13 cellular contexts compared by ENCODE assay signal in the genomic region with DNA sequence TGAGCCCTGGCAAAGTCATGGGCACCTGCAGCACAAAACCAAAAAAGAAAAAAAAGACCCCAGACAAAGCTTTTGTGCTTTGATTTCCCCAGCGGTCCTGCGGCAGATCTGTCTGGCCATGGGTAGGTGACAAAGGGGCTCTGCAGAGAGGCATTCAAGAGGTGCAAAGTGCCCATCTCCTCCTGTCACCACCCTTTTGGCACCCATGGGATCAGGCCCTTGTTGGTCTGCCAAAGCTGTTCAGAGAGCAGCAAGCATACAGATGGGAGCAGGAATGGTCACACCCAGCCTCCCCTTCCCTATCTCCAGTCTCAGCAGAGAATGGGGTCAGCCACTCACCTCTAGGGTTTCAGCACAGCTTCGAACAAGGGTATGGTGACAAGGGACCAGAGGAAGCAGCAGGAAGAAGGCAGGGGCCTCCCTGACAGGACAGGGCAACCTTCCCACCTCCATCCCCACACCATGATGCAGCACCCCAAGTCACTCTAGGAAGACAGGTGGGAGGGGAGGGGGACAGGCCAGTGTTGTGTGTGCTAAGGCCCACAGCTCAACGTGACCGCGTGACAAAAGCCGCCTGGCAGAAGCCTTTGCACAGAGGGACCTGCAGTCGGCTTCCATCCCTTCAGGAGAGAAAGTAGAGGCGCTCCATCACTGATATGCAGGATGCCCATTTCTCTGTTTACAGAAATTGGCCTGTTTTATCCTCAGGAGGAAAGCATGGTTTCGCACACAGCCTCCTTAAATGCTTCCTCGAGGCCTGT. TPM values are rescaled to one million over a fixed set of nuclear protein-coding genes. Genes with fewer than 3 reads are reported as not detected.
DNase-seq lines count a peak whose midpoint lies in the region; ATAC-seq, FAIRE-seq and TF ChIP-seq lines count a peak whose summit lies in the region.
"Had no signal": no experiment of that assay in that cellular context is flagged by ENCODE, and none has a peak within 500 bp of the region (broad histone marks: within the 10 kb centered on the region; RNA-seq: fewer than 3 reads in every experiment).

No MANE protein-coding gene starts in this region.

- CTCF ChIA-PET in CD4-positive, alpha-beta T cell (lab: Charles Lee) = interaction anchor here (1.8 to 3.6 kb wide), 2 partner anchors 12 to 17 kb away, joined by 3 to 22 read pairs; no protein-coding TSS in a partner anchor
- CTCF ChIA-PET in MCF 10A (lab: Yijun Ruan, JAX) = interaction anchor here (1.0 to 1.4 kb wide), 3 partner anchors 11 to 18 kb away, joined by 3 to 5 read pairs (median 5); no protein-coding TSS in a partner anchor

- ATAC-seq in CD4-positive, alpha-beta T cell (ENCODE audit: poor library complexity) = no peak
- ATAC-seq in T-helper 17 cell = no peak
- ATAC-seq in gastroesophageal sphincter = no peak
- ATAC-seq in psoas muscle = peak in 2 of 4 donors; percentile 7 to 14
- ATAC-seq in HG03342 (IDR thresholded peaks at IDR 0.05; ENCODE audit: unreplicated experiment) = no peak
- ATAC-seq in left lobe of liver = no peak

- H3K4me1 ChIP-seq in gastroesophageal sphincter = peaks cover 15 to 100% (median 53%) of the 10 kb centered on the region in 3 donors
- peaks cover 82% of the 10 kb centered on the region for H3K4me1 ChIP-seq in psoas muscle
- peaks cover 12 to 20% of the 10 kb centered on the region in 2 donors for H3K4me1 ChIP-seq in kidney (ENCODE audit: control insufficient read depth in 1 of 2, insufficient read depth in 1 of 2, low read depth in 1 of 2, low read length in 2 of 2)

- no peak for TF ChIP-seq POLR2A in gastroesophageal sphincter (IDR thresholded peaks at IDR 0.05)

- no peak for FAIRE-seq in kidney (lab: Jason Lieb, UNC)
- FAIRE-seq: astrocyte, small intestine had no signal

- no peak overlapping the region for H3K4me3 ChIP-seq in gastroesophageal sphincter
- H3K4me3 ChIP-seq in psoas muscle = peak overlapping the region; percentile 2
- H3K4me3 ChIP-seq in kidney (ENCODE audit: low read length in 2 of 2) = no peak overlapping the region

- H3K9ac ChIP-seq in kidney (ENCODE audit: low read length in 2 of 2) = no peak overlapping the region

- peak overlapping the region; percentile 94 for H3K27ac Mint-ChIP-seq in CD4-positive, alpha-beta T cell
- H3K27ac Mint-ChIP-seq in T-helper 17 cell (peak overlapping the region; percentile 94), MCF 10A (ENCODE audit: low read depth, unreplicated experiment) (no peak overlapping the region)

- no peaks in the 10 kb centered on the region for H3K27me3 ChIP-seq in CD4-positive, alpha-beta T cell (ENCODE audit: control insufficient read depth, insufficient read depth, low read length)
- H3K27me3 ChIP-seq in gastroesophageal sphincter = no peaks in the 10 kb centered on the region
- H3K27me3 ChIP-seq in psoas muscle (ENCODE audit: insufficient read depth in 3 of 3, low read length in 2 of 3) = no peaks in the 10 kb centered on the region

- H3K36me3 ChIP-seq in gastroesophageal sphincter = peaks cover 0 to 40% of the 10 kb centered on the region in 2 donors
- H3K36me3 ChIP-seq in psoas muscle (ENCODE audit: insufficient read depth in 1 of 2, low read depth in 1 of 2) = peaks cover 0 to 15% of the 10 kb centered on the region in 2 donors
- peaks cover 2 to 16% of the 10 kb centered on the region in 2 donors for H3K36me3 ChIP-seq in kidney (ENCODE audit: control insufficient read depth in 1 of 2, insufficient read depth in 2 of 2, low read length in 2 of 2)

- BruUV-seq in MCF 10A (replicated peaks; lab: Mats Ljungman, UMichigan) = no TSS peak

- 68 to 72% methylated on average over 2 to 10 of the region's 11 CpGs for WGBS in gastroesophageal sphincter (ENCODE audit: low coverage in 1 of 2), 2 donors
- WGBS in psoas muscle, 3 donors = 46 to 73% (median 54%) methylated on average over 11 of the region's 11 CpGs

- peaks cover 69% of the 10 kb centered on the region for H3K36me3 Mint-ChIP-seq in CD4-positive, alpha-beta T cell (ENCODE audit: low read depth)
- H3K36me3 Mint-ChIP-seq in T-helper 17 cell (ENCODE audit: low read depth) (peaks cover 3% of the 10 kb centered on the region), MCF 10A (ENCODE audit: insufficient read depth, unreplicated experiment) (peaks cover 25% of the 10 kb centered on the region)

- H3K9me3 Mint-ChIP-seq in CD4-positive, alpha-beta T cell = no peaks in the 10 kb centered on the region
- no peaks in the 10 kb centered on the region for H3K9me3 Mint-ChIP-seq in MCF 10A (ENCODE audit: unreplicated experiment)

- peaks cover 100% of the 10 kb centered on the region for H3K4me1 Mint-ChIP-seq in CD4-positive, alpha-beta T cell (ENCODE audit: low read depth)
- H3K4me1 Mint-ChIP-seq in T-helper 17 cell (peaks cover 78% of the 10 kb centered on the region), MCF 10A (ENCODE audit: insufficient read depth, unreplicated experiment) (peaks cover 20% of the 10 kb centered on the region)

- peak overlapping the region; percentile 25 for H3K4me3 Mint-ChIP-seq in CD4-positive, alpha-beta T cell
- H3K4me3 Mint-ChIP-seq in T-helper 17 cell (no peak overlapping the region), MCF 10A (ENCODE audit: unreplicated experiment) (no peak overlapping the region)

- H3K27ac ChIP-seq in CD4-positive, alpha-beta T cell (ENCODE audit: low read depth, low read length) = peak overlapping the region; percentile 58
- peak overlapping the region; percentile 7 to 90 (median 88) for H3K27ac ChIP-seq in gastroesophageal sphincter
- peak overlapping the region; percentile 67 for H3K27ac ChIP-seq in psoas muscle
- no peak overlapping the region for H3K27ac ChIP-seq in kidney (ENCODE audit: low read depth in 2 of 2, low read length in 2 of 2)

- intact Hi-C loops in CD4-positive, alpha-beta T cell (cut with DNase I, micrococcal nuclease) = no loop called here
- intact Hi-C loops in psoas muscle (cut with DNase I) (no loop called here), MCF 10A (cut with micrococcal nuclease) (no loop called here), kidney (cut with DNase I) (no loop called here)

- H3K27me3 Mint-ChIP-seq in CD4-positive, alpha-beta T cell = no peaks in the 10 kb centered on the region
- no peaks in the 10 kb centered on the region for H3K27me3 Mint-ChIP-seq in T-helper 17 cell
- H3K27me3 Mint-ChIP-seq in MCF 10A (ENCODE audit: insufficient read depth, unreplicated experiment) = no peaks in the 10 kb centered on the region

- no peak for TF ChIP-seq CTCF in CD4-positive, alpha-beta T cell (IDR thresholded peaks at IDR 0.05)
- TF ChIP-seq CTCF in gastroesophageal sphincter (IDR thresholded peaks at IDR 0.05) (no peak), psoas muscle (IDR thresholded peaks at IDR 0.05) (no peak), MCF 10A (IDR thresholded peaks at IDR 0.05; ENCODE audit: unreplicated experiment) (no peak), kidney (IDR thresholded peaks at IDR 0.05; ENCODE audit: borderline replicate concordance, extremely low read depth, insufficient read depth) (no peak)

- no peak for TF ChIP-seq EP300 in gastroesophageal sphincter (IDR thresholded peaks at IDR 0.05)

- no peak for DNase-seq in CD4-positive, alpha-beta T cell
- DNase-seq in T-helper 17 cell (no peak), psoas muscle (no peak), MCF 10A (ENCODE audit: unreplicated experiment) (no peak), left lobe of liver (ENCODE audit: low spot score) (no peak), kidney (no peak)
- DNase-seq: activated CD4-positive, alpha-beta T cell treated with anti-CD3 and anti-CD28 coated beads, Interleukin-2, amount 50 U/mL, for 4 hours; NCI-H187 treated with DMSO at 0.1 percent for 48 hours; NK-92 treated with Interleukin-12 subunit alpha and Interleukin-12 subunit beta, amount 100 ng/mL, for 24 hours; small intestine had no signal

- H3K9me3 ChIP-seq in CD4-positive, alpha-beta T cell (ENCODE audit: control insufficient read depth, low read length) = no peaks in the 10 kb centered on the region
- H3K9me3 ChIP-seq in T-helper 17 cell (ENCODE audit: control insufficient read depth, low read length, poor library complexity, severe bottlenecking) = no peaks in the 10 kb centered on the region
- H3K9me3 ChIP-seq in gastroesophageal sphincter = no peaks in the 10 kb centered on the region
- H3K9me3 ChIP-seq in psoas muscle = no peaks in the 10 kb centered on the region
- H3K9me3 ChIP-seq in kidney (ENCODE audit: control insufficient read depth in 1 of 2, low read length in 2 of 2) = no peaks in the 10 kb centered on the region

- POLR2A ChIA-PET in CD4-positive, alpha-beta T cell (lab: Charles Lee) = interaction anchor here (1.3 kb wide), 1 partner anchor 12 kb away, joined by 6 read pairs; no protein-coding TSS in a partner anchor
- POLR2A ChIA-PET in MCF 10A (lab: Yijun Ruan, JAX) = no interaction called here

RNA-seq across cellular contexts. Expression of a gene that starts 6.3 kb away (rescaled TPM):
- 10 to 100 TPM; 34.4 to 38.4 TPM for total RNA-seq in CD4-positive, alpha-beta T cell
- total RNA-seq in T-helper 17 cell = 10 to 100 TPM; 52.6 to 59.6 TPM
- 100 to 1,000 TPM in 3 of 4 donors, 10 to 100 TPM in 1; 82.3 to 207 (median 155) TPM for total RNA-seq in gastroesophageal sphincter
- 10 to 100 TPM; 34.2 to 60.3 (median 50.8) TPM for total RNA-seq in psoas muscle
- 10 to 100 TPM; 15.8 to 58.5 (median 34.4) TPM for polyA plus RNA-seq in psoas muscle
- 10.9 and 13.7 TPM in 2 replicates for total RNA-seq in MCF 10A (2022)
- total RNA-seq in left lobe of liver = 11.1 TPM
- total RNA-seq in kidney = 29.1 TPM
- polyA plus RNA-seq in kidney (ENCODE audit: insufficient read depth, low read depth, low replicate concordance) = 21.0 TPM

RNA-seq across cellular contexts. Expression of a gene that starts 42.9 kb away (rescaled TPM):
- not detected for total RNA-seq in CD4-positive, alpha-beta T cell
- total RNA-seq in T-helper 17 cell (under 1 TPM in 1 of 2 donors, not detected in 1; 0.42 TPM), gastroesophageal sphincter (10 to 100 TPM in 1 of 4 donors, 1 to 10 TPM in 3; 1.1 to 43.3 (median 8.3) TPM), psoas muscle (10 to 100 TPM in 2 of 4 donors, 1 to 10 TPM in 2; 5.0 to 18.2 (median 10.6) TPM), MCF 10A (2022) (17.3 and 30.6 TPM in 2 replicates), left lobe of liver (0.50 TPM), kidney (40.8 TPM)
- polyA plus RNA-seq in psoas muscle (1 to 10 TPM; 3.8 to 7.6 (median 7.1) TPM), kidney (ENCODE audit: insufficient read depth, low read depth, low replicate concordance) (82.5 TPM)

RNA-seq across cellular contexts. Expression of a gene that starts 56.7 kb away (rescaled TPM):
- total RNA-seq in CD4-positive, alpha-beta T cell = 100 to 1,000 TPM; 121 to 135 TPM
- total RNA-seq in T-helper 17 cell (10 to 100 TPM; 80.6 to 80.9 TPM), gastroesophageal sphincter (10 to 100 TPM; 17.9 to 53.9 (median 25.7) TPM), psoas muscle (10 to 100 TPM in 3 of 4 donors, 1 to 10 TPM in 1; 9.4 to 14.5 (median 12.0) TPM), MCF 10A (2022) (22.9 and 25.2 TPM in 2 replicates), left lobe of liver (11.5 TPM), kidney (42.6 TPM)
- polyA plus RNA-seq in psoas muscle (1 to 10 TPM; 4.5 to 8.6 (median 7.8) TPM), kidney (ENCODE audit: insufficient read depth, low read depth, low replicate concordance) (11.7 TPM)

Comparison
In these comparisons a context has a peak if more than half of its experiments do, and no peak if none do; other contexts are left out.
1. H3K27ac ChIP-seq: peak in CD4-positive, alpha-beta T cell (single experiment), gastroesophageal sphincter (4 of 4) and psoas muscle (single experiment); none in kidney (0 of 2).